1 cellular context compared by ENCODE assay signal in the genomic region with DNA sequence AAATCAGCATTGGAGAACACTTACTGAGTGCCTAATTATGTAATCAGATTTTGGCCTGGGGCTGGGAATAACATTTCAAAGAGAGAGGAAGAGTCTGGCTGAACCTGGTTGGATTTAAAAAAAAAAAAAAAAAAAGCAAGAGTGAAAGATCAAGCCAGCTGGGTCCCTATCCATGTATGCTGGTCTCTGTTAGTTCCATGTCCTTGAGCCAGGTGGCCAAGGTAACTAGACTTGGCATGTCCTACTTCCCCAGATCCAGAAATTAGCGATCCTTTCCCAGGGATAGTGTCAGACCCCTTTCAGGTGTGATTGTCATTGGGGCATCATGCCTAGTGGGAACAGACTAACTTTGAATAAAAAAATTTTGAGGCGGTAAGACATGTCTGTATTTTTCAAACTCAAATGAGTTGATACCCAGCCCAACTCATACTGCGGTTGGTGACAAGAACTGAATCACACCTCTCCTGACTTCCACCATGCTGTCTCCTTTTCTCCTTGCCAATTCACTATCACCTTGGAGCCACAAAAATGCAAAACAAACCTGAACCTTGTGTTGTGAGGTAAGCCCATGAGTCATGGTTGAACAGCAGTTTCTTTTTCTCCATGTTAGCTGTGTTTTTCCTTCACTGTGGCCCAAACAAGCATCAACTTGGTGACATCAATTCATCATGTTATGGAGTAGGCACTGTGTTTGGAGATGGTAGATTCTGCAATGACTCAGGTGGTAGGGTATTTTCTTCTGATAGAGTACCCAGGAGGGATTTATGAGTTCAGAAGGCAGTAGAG.
TF ChIP-seq lines count a peak whose summit lies in the region.

No MANE protein-coding gene starts in this region.

TF ChIP-seq in WTC11, 78 proteins besides CTCF, POLR2A, EP300 and RAD21 (continued from another document):
- TF ChIP-seq, protein P1, sequence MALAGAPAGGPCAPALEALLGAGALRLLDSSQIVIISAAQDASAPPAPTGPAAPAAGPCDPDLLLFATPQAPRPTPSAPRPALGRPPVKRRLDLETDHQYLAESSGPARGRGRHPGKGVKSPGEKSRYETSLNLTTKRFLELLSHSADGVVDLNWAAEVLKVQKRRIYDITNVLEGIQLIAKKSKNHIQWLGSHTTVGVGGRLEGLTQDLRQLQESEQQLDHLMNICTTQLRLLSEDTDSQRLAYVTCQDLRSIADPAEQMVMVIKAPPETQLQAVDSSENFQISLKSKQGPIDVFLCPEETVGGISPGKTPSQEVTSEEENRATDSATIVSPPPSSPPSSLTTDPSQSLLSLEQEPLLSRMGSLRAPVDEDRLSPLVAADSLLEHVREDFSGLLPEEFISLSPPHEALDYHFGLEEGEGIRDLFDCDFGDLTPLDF (CRISPR knock-in tag; IDR thresholded peaks at IDR 0.05) = no peak
- TF ChIP-seq JUN (CRISPR knock-in tag; IDR thresholded peaks at IDR 0.05) (no peak), TEAD4 (CRISPR knock-in tag; IDR thresholded peaks at IDR 0.05) (no peak), TCF7 (CRISPR knock-in tag; IDR thresholded peaks at IDR 0.05; ENCODE audit: low read depth) (no peak), ZNF138 (CRISPR knock-in tag; conservative IDR thresholded peaks at IDR 0.05) (no peak), IRF2 (CRISPR knock-in tag; IDR thresholded peaks at IDR 0.05; ENCODE audit: borderline replicate concordance, low read depth) (no peak), GTF2I (CRISPR knock-in tag; conservative IDR thresholded peaks at IDR 0.05) (no peak)
- TF ChIP-seq, protein P2, sequence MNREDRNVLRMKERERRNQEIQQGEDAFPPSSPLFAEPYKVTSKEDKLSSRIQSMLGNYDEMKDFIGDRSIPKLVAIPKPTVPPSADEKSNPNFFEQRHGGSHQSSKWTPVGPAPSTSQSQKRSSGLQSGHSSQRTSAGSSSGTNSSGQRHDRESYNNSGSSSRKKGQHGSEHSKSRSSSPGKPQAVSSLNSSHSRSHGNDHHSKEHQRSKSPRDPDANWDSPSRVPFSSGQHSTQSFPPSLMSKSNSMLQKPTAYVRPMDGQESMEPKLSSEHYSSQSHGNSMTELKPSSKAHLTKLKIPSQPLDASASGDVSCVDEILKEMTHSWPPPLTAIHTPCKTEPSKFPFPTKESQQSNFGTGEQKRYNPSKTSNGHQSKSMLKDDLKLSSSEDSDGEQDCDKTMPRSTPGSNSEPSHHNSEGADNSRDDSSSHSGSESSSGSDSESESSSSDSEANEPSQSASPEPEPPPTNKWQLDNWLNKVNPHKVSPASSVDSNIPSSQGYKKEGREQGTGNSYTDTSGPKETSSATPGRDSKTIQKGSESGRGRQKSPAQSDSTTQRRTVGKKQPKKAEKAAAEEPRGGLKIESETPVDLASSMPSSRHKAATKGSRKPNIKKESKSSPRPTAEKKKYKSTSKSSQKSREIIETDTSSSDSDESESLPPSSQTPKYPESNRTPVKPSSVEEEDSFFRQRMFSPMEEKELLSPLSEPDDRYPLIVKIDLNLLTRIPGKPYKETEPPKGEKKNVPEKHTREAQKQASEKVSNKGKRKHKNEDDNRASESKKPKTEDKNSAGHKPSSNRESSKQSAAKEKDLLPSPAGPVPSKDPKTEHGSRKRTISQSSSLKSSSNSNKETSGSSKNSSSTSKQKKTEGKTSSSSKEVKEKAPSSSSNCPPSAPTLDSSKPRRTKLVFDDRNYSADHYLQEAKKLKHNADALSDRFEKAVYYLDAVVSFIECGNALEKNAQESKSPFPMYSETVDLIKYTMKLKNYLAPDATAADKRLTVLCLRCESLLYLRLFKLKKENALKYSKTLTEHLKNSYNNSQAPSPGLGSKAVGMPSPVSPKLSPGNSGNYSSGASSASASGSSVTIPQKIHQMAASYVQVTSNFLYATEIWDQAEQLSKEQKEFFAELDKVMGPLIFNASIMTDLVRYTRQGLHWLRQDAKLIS (CRISPR knock-in tag; IDR thresholded peaks at IDR 0.05; ENCODE audit: borderline replicate concordance) = no peak
- TF ChIP-seq, protein P3, sequence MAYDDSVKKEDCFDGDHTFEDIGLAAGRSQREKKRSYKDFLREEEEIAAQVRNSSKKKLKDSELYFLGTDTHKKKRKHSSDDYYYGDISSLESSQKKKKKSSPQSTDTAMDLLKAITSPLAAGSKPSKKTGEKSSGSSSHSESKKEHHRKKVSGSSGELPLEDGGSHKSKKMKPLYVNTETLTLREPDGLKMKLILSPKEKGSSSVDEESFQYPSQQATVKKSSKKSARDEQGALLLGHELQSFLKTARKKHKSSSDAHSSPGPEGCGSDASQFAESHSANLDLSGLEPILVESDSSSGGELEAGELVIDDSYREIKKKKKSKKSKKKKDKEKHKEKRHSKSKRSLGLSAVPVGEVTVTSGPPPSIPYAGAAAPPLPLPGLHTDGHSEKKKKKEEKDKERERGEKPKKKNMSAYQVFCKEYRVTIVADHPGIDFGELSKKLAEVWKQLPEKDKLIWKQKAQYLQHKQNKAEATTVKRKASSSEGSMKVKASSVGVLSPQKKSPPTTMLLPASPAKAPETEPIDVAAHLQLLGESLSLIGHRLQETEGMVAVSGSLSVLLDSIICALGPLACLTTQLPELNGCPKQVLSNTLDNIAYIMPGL (CRISPR knock-in tag; IDR thresholded peaks at IDR 0.05) = no peak
- TF ChIP-seq, protein P4, sequence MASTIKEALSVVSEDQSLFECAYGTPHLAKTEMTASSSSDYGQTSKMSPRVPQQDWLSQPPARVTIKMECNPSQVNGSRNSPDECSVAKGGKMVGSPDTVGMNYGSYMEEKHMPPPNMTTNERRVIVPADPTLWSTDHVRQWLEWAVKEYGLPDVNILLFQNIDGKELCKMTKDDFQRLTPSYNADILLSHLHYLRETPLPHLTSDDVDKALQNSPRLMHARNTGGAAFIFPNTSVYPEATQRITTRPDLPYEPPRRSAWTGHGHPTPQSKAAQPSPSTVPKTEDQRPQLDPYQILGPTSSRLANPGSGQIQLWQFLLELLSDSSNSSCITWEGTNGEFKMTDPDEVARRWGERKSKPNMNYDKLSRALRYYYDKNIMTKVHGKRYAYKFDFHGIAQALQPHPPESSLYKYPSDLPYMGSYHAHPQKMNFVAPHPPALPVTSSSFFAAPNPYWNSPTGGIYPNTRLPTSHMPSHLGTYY (CRISPR knock-in tag; IDR thresholded peaks at IDR 0.05) = no peak
- TF ChIP-seq, protein P5, sequence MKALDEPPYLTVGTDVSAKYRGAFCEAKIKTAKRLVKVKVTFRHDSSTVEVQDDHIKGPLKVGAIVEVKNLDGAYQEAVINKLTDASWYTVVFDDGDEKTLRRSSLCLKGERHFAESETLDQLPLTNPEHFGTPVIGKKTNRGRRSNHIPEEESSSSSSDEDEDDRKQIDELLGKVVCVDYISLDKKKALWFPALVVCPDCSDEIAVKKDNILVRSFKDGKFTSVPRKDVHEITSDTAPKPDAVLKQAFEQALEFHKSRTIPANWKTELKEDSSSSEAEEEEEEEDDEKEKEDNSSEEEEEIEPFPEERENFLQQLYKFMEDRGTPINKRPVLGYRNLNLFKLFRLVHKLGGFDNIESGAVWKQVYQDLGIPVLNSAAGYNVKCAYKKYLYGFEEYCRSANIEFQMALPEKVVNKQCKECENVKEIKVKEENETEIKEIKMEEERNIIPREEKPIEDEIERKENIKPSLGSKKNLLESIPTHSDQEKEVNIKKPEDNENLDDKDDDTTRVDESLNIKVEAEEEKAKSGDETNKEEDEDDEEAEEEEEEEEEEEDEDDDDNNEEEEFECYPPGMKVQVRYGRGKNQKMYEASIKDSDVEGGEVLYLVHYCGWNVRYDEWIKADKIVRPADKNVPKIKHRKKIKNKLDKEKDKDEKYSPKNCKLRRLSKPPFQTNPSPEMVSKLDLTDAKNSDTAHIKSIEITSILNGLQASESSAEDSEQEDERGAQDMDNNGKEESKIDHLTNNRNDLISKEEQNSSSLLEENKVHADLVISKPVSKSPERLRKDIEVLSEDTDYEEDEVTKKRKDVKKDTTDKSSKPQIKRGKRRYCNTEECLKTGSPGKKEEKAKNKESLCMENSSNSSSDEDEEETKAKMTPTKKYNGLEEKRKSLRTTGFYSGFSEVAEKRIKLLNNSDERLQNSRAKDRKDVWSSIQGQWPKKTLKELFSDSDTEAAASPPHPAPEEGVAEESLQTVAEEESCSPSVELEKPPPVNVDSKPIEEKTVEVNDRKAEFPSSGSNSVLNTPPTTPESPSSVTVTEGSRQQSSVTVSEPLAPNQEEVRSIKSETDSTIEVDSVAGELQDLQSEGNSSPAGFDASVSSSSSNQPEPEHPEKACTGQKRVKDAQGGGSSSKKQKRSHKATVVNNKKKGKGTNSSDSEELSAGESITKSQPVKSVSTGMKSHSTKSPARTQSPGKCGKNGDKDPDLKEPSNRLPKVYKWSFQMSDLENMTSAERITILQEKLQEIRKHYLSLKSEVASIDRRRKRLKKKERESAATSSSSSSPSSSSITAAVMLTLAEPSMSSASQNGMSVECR (CRISPR knock-in tag; IDR thresholded peaks at IDR 0.05; ENCODE audit: borderline replicate concordance) = no peak
- TF ChIP-seq, protein P6, sequence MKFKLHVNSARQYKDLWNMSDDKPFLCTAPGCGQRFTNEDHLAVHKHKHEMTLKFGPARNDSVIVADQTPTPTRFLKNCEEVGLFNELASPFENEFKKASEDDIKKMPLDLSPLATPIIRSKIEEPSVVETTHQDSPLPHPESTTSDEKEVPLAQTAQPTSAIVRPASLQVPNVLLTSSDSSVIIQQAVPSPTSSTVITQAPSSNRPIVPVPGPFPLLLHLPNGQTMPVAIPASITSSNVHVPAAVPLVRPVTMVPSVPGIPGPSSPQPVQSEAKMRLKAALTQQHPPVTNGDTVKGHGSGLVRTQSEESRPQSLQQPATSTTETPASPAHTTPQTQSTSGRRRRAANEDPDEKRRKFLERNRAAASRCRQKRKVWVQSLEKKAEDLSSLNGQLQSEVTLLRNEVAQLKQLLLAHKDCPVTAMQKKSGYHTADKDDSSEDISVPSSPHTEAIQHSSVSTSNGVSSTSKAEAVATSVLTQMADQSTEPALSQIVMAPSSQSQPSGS (CRISPR knock-in tag; IDR thresholded peaks at IDR 0.05; ENCODE audit: borderline replicate concordance, low read depth) = no peak
- TF ChIP-seq, protein P7, sequence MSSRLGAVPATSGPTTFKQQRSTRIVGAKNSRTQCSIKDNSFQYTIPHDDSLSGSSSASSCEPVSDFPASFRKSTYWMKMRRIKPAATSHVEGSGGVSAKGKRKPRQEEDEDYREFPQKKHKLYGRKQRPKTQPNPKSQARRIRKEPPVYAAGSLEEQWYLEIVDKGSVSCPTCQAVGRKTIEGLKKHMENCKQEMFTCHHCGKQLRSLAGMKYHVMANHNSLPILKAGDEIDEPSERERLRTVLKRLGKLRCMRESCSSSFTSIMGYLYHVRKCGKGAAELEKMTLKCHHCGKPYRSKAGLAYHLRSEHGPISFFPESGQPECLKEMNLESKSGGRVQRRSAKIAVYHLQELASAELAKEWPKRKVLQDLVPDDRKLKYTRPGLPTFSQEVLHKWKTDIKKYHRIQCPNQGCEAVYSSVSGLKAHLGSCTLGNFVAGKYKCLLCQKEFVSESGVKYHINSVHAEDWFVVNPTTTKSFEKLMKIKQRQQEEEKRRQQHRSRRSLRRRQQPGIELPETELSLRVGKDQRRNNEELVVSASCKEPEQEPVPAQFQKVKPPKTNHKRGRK (CRISPR knock-in tag; IDR thresholded peaks at IDR 0.05; ENCODE audit: borderline replicate concordance) = no peak
